17 cellular contexts compared by ENCODE assay signal in genomic region chr4:41427306-41427882, GRCh38.
DNase-seq lines count a peak whose midpoint lies in the region; ATAC-seq, FAIRE-seq and TF ChIP-seq lines count a peak whose summit lies in the region.
"Had no signal": no experiment of that assay in that cellular context is flagged by ENCODE, and none has a peak within 500 bp of the region (broad histone marks: within the 10 kb centered on the region; RNA-seq: fewer than 3 reads in every experiment).

No MANE protein-coding gene starts in this region.

- peak in 3 of 4 donors; percentile 15 to 61 (median 52) for ATAC-seq in heart left ventricle
- no peak for ATAC-seq in thoracic aorta (ENCODE audit: insufficient number of reproducible peaks, low FRiP score, low read depth)
- no peak for ATAC-seq in SK-N-SH treated with all-trans-retinoic acid at 6 μM for 48 hours
- ATAC-seq: activated CD8-positive, alpha-beta T cell treated with anti-CD3 and anti-CD28 coated beads, Interleukin-2, amount 10 ng/mL, durations not matched to agents 7 days and 5 days had no signal

- TF ChIP-seq POLR2A in heart left ventricle (IDR thresholded peaks at IDR 0.05): no peak

- peak overlapping the region; percentile 53 to 83 (median 62) for H3K27ac Mint-ChIP-seq in nephron
- H3K27ac Mint-ChIP-seq: activated CD8-positive, alpha-beta T cell treated with anti-CD3 and anti-CD28 coated beads, Interleukin-2, amount 10 ng/mL, durations not matched to agents 7 days and 5 days had no signal

- no peak overlapping the region for H3K4me3 Mint-ChIP-seq in nephron
- H3K4me3 Mint-ChIP-seq: activated CD8-positive, alpha-beta T cell treated with anti-CD3 and anti-CD28 coated beads, Interleukin-2, amount 10 ng/mL, durations not matched to agents 7 days and 5 days had no signal

- H3K4me3 ChIP-seq in heart left ventricle (no peak overlapping the region), thoracic aorta (no peak overlapping the region), small intestine (ENCODE audit: low read depth in 1 of 2, low read length in 2 of 2) (no peak overlapping the region)
- H3K4me3 ChIP-seq: cardiac muscle cell had no signal

- intact Hi-C loops in heart left ventricle (cut with DNase I): loop anchor here in 6 of 10 donors (5.0 to 10.0 kb wide), 4 partner anchors 63 to 135 kb away; partner anchors contain the start of gene LIMCH1 (in 2 of the 6)

- H3K36me3 ChIP-seq in heart left ventricle (no peaks in the 10 kb centered on the region), thoracic aorta (no peaks in the 10 kb centered on the region), small intestine (ENCODE audit: control insufficient read depth in 2 of 2, insufficient read depth in 2 of 2, low read length in 2 of 2) (no peaks in the 10 kb centered on the region)
- H3K36me3 ChIP-seq: cardiac muscle cell had no signal

- no peaks in the 10 kb centered on the region for H3K36me3 Mint-ChIP-seq in nephron (ENCODE audit: low read depth)

- WGBS in heart left ventricle, 4 donors: 42 to 58% (median 47%) methylated on average over 7 of the region's 7 CpGs
- WGBS in small intestine, 3 donors: 42 to 46% (median 42%) methylated on average over 7 of the region's 7 CpGs

- H3K27me3 Mint-ChIP-seq in nephron (ENCODE audit: low read depth): peaks cover 24% of the 10 kb centered on the region

- H3K4me1 Mint-ChIP-seq in nephron: peaks cover 60% of the 10 kb centered on the region

- no peaks in the 10 kb centered on the region for H3K9me3 Mint-ChIP-seq in nephron

- H3K9me3 ChIP-seq in heart left ventricle (peaks cover 0 to 6% (median 0%) of the 10 kb centered on the region in 12 donors), thoracic aorta (no peaks in the 10 kb centered on the region), small intestine (ENCODE audit: control insufficient read depth, low read depth) (no peaks in the 10 kb centered on the region)

- TF ChIP-seq CTCF in heart left ventricle (IDR thresholded peaks at IDR 0.05): no peak
- no peak for TF ChIP-seq CTCF in nephron (IDR thresholded peaks at IDR 0.05; ENCODE audit: unreplicated experiment in 3 of 3)
- TF ChIP-seq CTCF in thoracic aorta (IDR thresholded peaks at IDR 0.05): no peak

- H3K4me1 ChIP-seq in heart left ventricle (peaks cover 5 to 89% (median 60%) of the 10 kb centered on the region in 12 donors), thoracic aorta (ENCODE audit: control insufficient read depth in 1 of 2, low read depth in 2 of 2) (peaks cover 43 to 95% of the 10 kb centered on the region in 2 donors), small intestine (ENCODE audit: control insufficient read depth in 2 of 2, insufficient read depth in 1 of 2, low read depth in 1 of 2, low read length in 1 of 2) (peaks cover 0 to 4% of the 10 kb centered on the region in 2 donors)

- FAIRE-seq in small intestine (lab: Jason Lieb, UNC): no peak

- DNase-seq in heart left ventricle (no peak), thoracic aorta (ENCODE audit: low spot score) (no peak), NCI-H2107 (lab: John Stamatoyannopoulos, UW) (no peak), small intestine (no peak), activated T-cell treated with anti-CD3 and anti-CD28 coated beads for 4 hours (no peak)
- DNase-seq: activated CD8-positive, alpha-beta T cell treated with anti-CD3 and anti-CD28 coated beads, Interleukin-2, amount 10 ng/mL, durations not matched to agents 7 days and 5 days; activated gamma-delta T cell treated with Interleukin-2 at 50 U/mL for 16 hours; head of caudate nucleus; mammary epithelial cell; MV-4-11; occipital lobe; stimulated activated CD8-positive, alpha-beta memory T cell treated with anti-CD3 and anti-CD28 coated beads, Interleukin-4, amount 100 ng/mL, for 48 hours had no signal

- H3K27ac ChIP-seq in angular gyrus (ENCODE audit: low read depth, low read length) (peak overlapping the region; percentile 17), heart left ventricle (peak overlapping the region in 11 of 12 donors; percentile 16 to 93 (median 67)), thoracic aorta (peak overlapping the region; percentile 82 to 87), small intestine (ENCODE audit: low read depth in 1 of 2, low read length in 1 of 2) (peak overlapping the region in 1 of 2 donors; percentile 64)
- H3K27ac ChIP-seq: cardiac muscle cell, epithelial cell of prostate had no signal

- no peaks in the 10 kb centered on the region for H3K27me3 ChIP-seq in heart left ventricle
- H3K27me3 ChIP-seq in thoracic aorta (replicated peaks; ENCODE audit: insufficient read depth): no peaks in the 10 kb centered on the region
- H3K27me3 ChIP-seq in small intestine (ENCODE audit: control insufficient read depth in 2 of 2, insufficient read depth in 2 of 2, low read length in 2 of 2): no peaks in the 10 kb centered on the region

TF ChIP-seq in SK-N-SH treated with all-trans-retinoic acid at 6 μM for 48 hours, 23 proteins besides CTCF, POLR2A, EP300 and RAD21 (continues in another document):
- TF ChIP-seq ZFP30 (CRISPR knock-in tag; IDR thresholded peaks at IDR 0.05) (no peak), ZNF565 (CRISPR knock-in tag; conservative IDR thresholded peaks at IDR 0.05; ENCODE audit: low read depth) (no peak), PATZ1 (CRISPR knock-in tag; IDR thresholded peaks at IDR 0.05; ENCODE audit: borderline replicate concordance) (no peak), POU6F1 (CRISPR knock-in tag; IDR thresholded peaks at IDR 0.05; ENCODE audit: borderline replicate concordance, low read depth) (no peak), GLIS3 (CRISPR knock-in tag; IDR thresholded peaks at IDR 0.05) (no peak), CSDC2 (CRISPR knock-in tag; IDR thresholded peaks at IDR 0.05) (no peak), PPARA (CRISPR knock-in tag; IDR thresholded peaks at IDR 0.05; ENCODE audit: borderline replicate concordance) (no peak), ZNF8 (CRISPR knock-in tag; IDR thresholded peaks at IDR 0.05) (no peak), ARNTL (CRISPR knock-in tag; IDR thresholded peaks at IDR 0.05; ENCODE audit: borderline replicate concordance, low read depth) (no peak), CSRNP3 (CRISPR knock-in tag; IDR thresholded peaks at IDR 0.05) (no peak)

Comparison
In these comparisons a context has a peak if more than half of its experiments do, and no peak if none do; other contexts are left out.
1. ATAC-seq: peak in heart left ventricle (3 of 4); none in thoracic aorta (single experiment) and SK-N-SH treated with all-trans-retinoic acid at 6 μM for 48 hours (single experiment).